Comparison of ENCODE assay signal across 27 cellular contexts in genomic region chr2:173785813-173786212, GRCh38.
"Had no signal": no experiment of that assay in that cellular context is flagged by ENCODE, and none has a peak within 500 bp of the region (broad histone marks: within the 10 kb centered on the region; RNA-seq: fewer than 3 reads in every experiment).

No MANE protein-coding gene starts in this region.

- H3K27me3 ChIP-seq: stomach, testis, thyroid gland, tibial nerve, transverse colon, upper lobe of left lung, upper lobe of right lung, uterus, vagina had no signal

- H3K4me3 ChIP-seq: stomach, suprapubic skin, testis, thoracic aorta, thyroid gland, tibial artery, tibial nerve, transverse colon, upper lobe of left lung, upper lobe of right lung, uterus, vagina had no signal

- ATAC-seq: stimulated activated effector memory CD8-positive, alpha-beta T cell treated with anti-CD3 and anti-CD28 coated beads, Interleukin-12 subunit alpha, Interleukin-12 subunit beta, amount 100 ng/mL, for 72 hours; stimulated activated memory B cell treated with anti-CD40 and anti-IgM and Interleukin-4, amounts not matched to agents 10 μg/mL and 1 μg/mL and 100 μg/mL, for 72 hours; stimulated activated naive B cell treated with anti-CD40 and anti-IgM and Interleukin-4, amounts not matched to agents 10 μg/mL and 1 μg/mL and 100 μg/mL, for 72 hours; stimulated activated naive CD8-positive, alpha-beta T cell treated with anti-CD3 and anti-CD28 coated beads, Interleukin-15, amount 100 ng/mL, for 72 hours; stimulated activated naive CD8-positive, alpha-beta T cell treated with anti-CD3 and anti-CD28 coated beads, Interleukin-15, Interleukin-2, amounts not matched to agents 100 U/mL and 50 U/mL, for 24 hours; upper lobe of right lung had no signal

- H3K27ac ChIP-seq: stomach, suprapubic skin, testis, thoracic aorta, thyroid gland, tibial artery, tibial nerve, transverse colon, upper lobe of left lung, upper lobe of right lung, uterus, vagina had no signal

- H3K4me1 ChIP-seq: stomach, suprapubic skin, testis, thyroid gland, tibial artery, tibial nerve, transverse colon, uterus had no signal

- FAIRE-seq: urothelium cell line had no signal

- DNase-seq: stimulated activated CD4-positive, alpha-beta T cell treated with anti-CD3 and anti-CD28 coated beads, Interleukin-2, amount 100 ng/mL, for 48 hours; stimulated activated CD4-positive, alpha-beta T cell treated with anti-CD3 and anti-CD28 coated beads, Interleukin-4, amount 100 ng/mL, for 1 hour; stimulated activated CD4-positive, alpha-beta T cell treated with anti-CD3 and anti-CD28 coated beads, Interleukin-4, amount 100 ng/mL, for 24 hours; stimulated activated CD4-positive, alpha-beta T cell treated with anti-CD3 and anti-CD28 coated beads, Interleukin-4, amount 100 ng/mL, for 4 hours; stimulated activated CD8-positive, alpha-beta memory T cell treated with anti-CD3 and anti-CD28 coated beads, Interleukin-4, amount 100 ng/mL, for 48 hours; stimulated activated naive B cell treated with anti-CD40 and anti-IgM and Interleukin-4, amounts not matched to agents 10 μg/mL and 1 μg/mL and 100 μg/mL, for 72 hours; stimulated activated naive CD4-positive, alpha-beta T cell; stimulated activated naive CD4-positive, alpha-beta T cell treated with Interleukin-2 at 50 U/mL for 16 hours; stimulated activated naive CD8-positive, alpha-beta T cell treated with anti-CD3 and anti-CD28 coated beads, Interleukin-15, amount 100 ng/mL, for 72 hours; stimulated activated naive CD8-positive, alpha-beta T cell treated with anti-CD3 and anti-CD28 coated beads, Interleukin-15, Interleukin-2, amounts not matched to agents 100 U/mL and 50 U/mL, for 24 hours; stomach; substantia nigra; testis; thyroid gland; tibial artery; transverse colon; trophoblast cell; upper lobe of left lung; upper lobe of right lung; uterus had no signal

- H3K9me3 ChIP-seq: suprapubic skin, testis, thoracic aorta, thyroid gland, tibial nerve, transverse colon, upper lobe of left lung, upper lobe of right lung, uterus, vagina had no signal

- H3K36me3 ChIP-seq: stomach, suprapubic skin, thoracic aorta, thyroid gland, tibial artery, tibial nerve, transverse colon, upper lobe of left lung, upper lobe of right lung, uterus, vagina had no signal
